Comparison of ENCODE assay signal across 25 cellular contexts in the genomic region with DNA sequence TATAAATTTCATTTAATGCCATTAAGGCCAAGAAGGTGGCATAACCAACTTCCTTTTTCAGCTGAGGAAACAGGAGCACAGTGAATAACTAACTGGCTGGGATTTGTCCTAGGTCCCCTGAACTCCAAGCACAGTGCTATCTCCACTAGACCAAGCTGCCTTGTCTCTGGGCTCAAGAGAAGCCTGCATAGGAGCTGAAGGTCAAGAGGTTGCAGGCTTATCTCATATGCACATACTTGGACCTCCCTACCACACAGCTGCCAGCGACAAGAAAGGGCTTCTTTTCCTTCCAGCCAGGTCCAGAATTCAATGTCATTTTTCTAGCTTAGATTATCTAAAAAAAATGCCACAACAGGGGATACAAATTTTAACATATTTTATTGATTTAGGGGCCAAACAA. TPM values are rescaled to one million over a fixed set of nuclear protein-coding genes. Genes with fewer than 3 reads are reported as not detected.
DNase-seq lines count a peak whose midpoint lies in the region; ATAC-seq and TF ChIP-seq lines count a peak whose summit lies in the region.
"Had no signal": no experiment of that assay in that cellular context is flagged by ENCODE, and none has a peak within 500 bp of the region (broad histone marks: within the 10 kb centered on the region; RNA-seq: fewer than 3 reads in every experiment).

No MANE protein-coding gene starts in this region.

- H3K4me1 Mint-ChIP-seq in activated CD4-positive, alpha-beta T cell treated with anti-CD3 and anti-CD28 coated beads, Interleukin-2, amount 10 ng/mL, durations not matched to agents 24 days and 14 days, result peaks cover 22% of the 10 kb centered on the region

- no peak for DNase-seq in right lobe of liver
- DNase-seq in epithelial cell of prostate (ENCODE audit: low read depth, low spot score), result no peak
- DNase-seq in upper lobe of right lung, result no peak
- DNase-seq in activated CD4-positive, alpha-beta T cell treated with anti-CD3 and anti-CD28 coated beads, Interleukin-2, amount 10 ng/mL, durations not matched to agents 24 days and 14 days, result no peak
- DNase-seq: activated CD4-positive, CD25-positive, alpha-beta regulatory T cell; activated CD8-positive, alpha-beta T cell treated with anti-CD3 and anti-CD28 coated beads, Interleukin-2, amount 10 ng/mL, durations not matched to agents 7 days and 5 days; activated naive CD4-positive, alpha-beta T cell treated with Interleukin-2 at 50 U/mL for 16 hours; activated T-cell treated with anti-CD3 and anti-CD28 coated beads, Interleukin-2, amount 50 U/mL, for 1 hour; amygdala; central memory CD4-positive, alpha-beta T cell; gastrocnemius medialis; IMR-90; kidney glomerular epithelial cell; NCI-H1436; NCI-H526 treated with DMSO at 0.1 percent for 48 hours; SJCRH30; T-helper 2 cell had no signal

- no peaks in the 10 kb centered on the region for H3K9me3 Mint-ChIP-seq in activated CD4-positive, alpha-beta T cell treated with anti-CD3 and anti-CD28 coated beads, Interleukin-2, amount 10 ng/mL, durations not matched to agents 24 days and 14 days
- H3K9me3 Mint-ChIP-seq: mesothelial cell of epicardium, neural progenitor cell had no signal

- H3K27me3 ChIP-seq in liver (ENCODE audit: control insufficient read depth in 4 of 4, insufficient read depth in 4 of 4, low read length in 3 of 4), result no peaks in the 10 kb centered on the region
- H3K27me3 ChIP-seq in right lobe of liver, result no peaks in the 10 kb centered on the region
- H3K27me3 ChIP-seq in muscle layer of duodenum (ENCODE audit: low read depth, low read length), result no peaks in the 10 kb centered on the region
- H3K27me3 ChIP-seq in upper lobe of right lung, result no peaks in the 10 kb centered on the region
- H3K27me3 ChIP-seq: gastrocnemius medialis, neural progenitor cell, SJCRH30 had no signal

- H3K9me3 ChIP-seq in liver (ENCODE audit: control insufficient read depth in 4 of 4, low read length in 3 of 4), result no peaks in the 10 kb centered on the region
- no peaks in the 10 kb centered on the region for H3K9me3 ChIP-seq in right lobe of liver
- H3K9me3 ChIP-seq in muscle layer of duodenum (ENCODE audit: control insufficient read depth in 1 of 2, low read length in 2 of 2), result no peaks in the 10 kb centered on the region
- H3K9me3 ChIP-seq in upper lobe of right lung, result no peaks in the 10 kb centered on the region
- H3K9me3 ChIP-seq: gastrocnemius medialis, SJCRH30 had no signal

- no peak overlapping the region for H3K9ac ChIP-seq in liver (ENCODE audit: low read depth in 1 of 2, low read length in 2 of 2)
- H3K9ac ChIP-seq: neural progenitor cell had no signal

- no peak for TF ChIP-seq POLR2A in right lobe of liver (IDR thresholded peaks at IDR 0.05)

- ATAC-seq in right lobe of liver (no peak), upper lobe of right lung (no peak), GM19351 (IDR thresholded peaks at IDR 0.05; ENCODE audit: unreplicated experiment) (no peak), GM18861 (IDR thresholded peaks at IDR 0.05; ENCODE audit: unreplicated experiment) (no peak)
- ATAC-seq: activated CD8-positive, alpha-beta T cell treated with anti-CD3 and anti-CD28 coated beads, Interleukin-2, amount 10 ng/mL, durations not matched to agents 7 days and 5 days; esophagus mucosa; gastrocnemius medialis had no signal

- H3K36me3 ChIP-seq in liver (ENCODE audit: control insufficient read depth in 4 of 4, insufficient read depth in 3 of 4, low read depth in 1 of 4, low read length in 3 of 4) (peaks cover 3 to 27% (median 19%) of the 10 kb centered on the region in 4 donors), right lobe of liver (peaks cover 0 to 30% (median 17%) of the 10 kb centered on the region in 4 donors), muscle layer of duodenum (ENCODE audit: control insufficient read depth in 1 of 2, insufficient read depth in 2 of 2, low read length in 2 of 2) (peaks cover 30 to 43% of the 10 kb centered on the region in 2 donors), upper lobe of right lung (peaks cover 46% of the 10 kb centered on the region)

- 75% methylated on average over 1 of the region's 1 CpG for WGBS in liver
- WGBS in right lobe of liver (ENCODE audit: insufficient coverage, low coverage, low lambda C conversion rate, missing lambda C conversion rate), result 60% methylated on average over 1 of the region's 1 CpG

- peaks cover 78% of the 10 kb centered on the region for H3K36me3 Mint-ChIP-seq in activated CD4-positive, alpha-beta T cell treated with anti-CD3 and anti-CD28 coated beads, Interleukin-2, amount 10 ng/mL, durations not matched to agents 24 days and 14 days (ENCODE audit: low read depth)

- H3K27me3 Mint-ChIP-seq in activated CD4-positive, alpha-beta T cell treated with anti-CD3 and anti-CD28 coated beads, Interleukin-2, amount 10 ng/mL, durations not matched to agents 24 days and 14 days, result no peaks in the 10 kb centered on the region

- TF ChIP-seq RAD21 in liver (IDR thresholded peaks at IDR 0.05), result no peak

- H3K27ac ChIP-seq in liver (ENCODE audit: low read depth in 1 of 2, low read length in 2 of 2), result peak overlapping the region; percentile 43 to 48
- no peak overlapping the region for H3K27ac ChIP-seq in right lobe of liver
- peak overlapping the region; percentile 64 for H3K27ac ChIP-seq in epithelial cell of prostate
- H3K27ac ChIP-seq in muscle layer of duodenum (ENCODE audit: low read length), result peak overlapping the region; percentile 10
- peak overlapping the region; percentile 52 for H3K27ac ChIP-seq in upper lobe of right lung
- H3K27ac ChIP-seq: HL-60, neural progenitor cell, SJCRH30 had no signal

- H3K4me3 ChIP-seq in liver (ENCODE audit: low read depth in 1 of 3, low read length in 3 of 3), result no peak overlapping the region
- H3K4me3 ChIP-seq in right lobe of liver, result no peak overlapping the region
- no peak overlapping the region for H3K4me3 ChIP-seq in muscle layer of duodenum (ENCODE audit: low read depth in 1 of 2, low read length in 2 of 2)
- no peak overlapping the region for H3K4me3 ChIP-seq in upper lobe of right lung
- H3K4me3 ChIP-seq: gastrocnemius medialis, neural progenitor cell, SJCRH30 had no signal

- H3K4me1 ChIP-seq in liver (ENCODE audit: control insufficient read depth in 4 of 4, insufficient read depth in 4 of 4, low read length in 3 of 4) (peaks cover 16 to 63% (median 46%) of the 10 kb centered on the region in 4 donors), right lobe of liver (peaks cover 0 to 73% (median 44%) of the 10 kb centered on the region in 4 donors), muscle layer of duodenum (ENCODE audit: control insufficient read depth in 1 of 2, insufficient read depth in 2 of 2, low read length in 2 of 2) (peaks cover 9 to 27% of the 10 kb centered on the region in 2 donors), upper lobe of right lung (peaks cover 65% of the 10 kb centered on the region)
- H3K4me1 ChIP-seq: SJCRH30 had no signal

- no peak overlapping the region for H3K27ac Mint-ChIP-seq in activated CD4-positive, alpha-beta T cell treated with anti-CD3 and anti-CD28 coated beads, Interleukin-2, amount 10 ng/mL, durations not matched to agents 24 days and 14 days
- H3K27ac Mint-ChIP-seq: mesothelial cell of epicardium, neural progenitor cell had no signal

- no peak for TF ChIP-seq CTCF in liver (IDR thresholded peaks at IDR 0.05; ENCODE audit: low read depth, low read length, missing input control)
- TF ChIP-seq CTCF in right lobe of liver (IDR thresholded peaks at IDR 0.05), result no peak
- TF ChIP-seq CTCF in upper lobe of right lung (IDR thresholded peaks at IDR 0.05), result no peak

- no peak overlapping the region for H3K4me3 Mint-ChIP-seq in activated CD4-positive, alpha-beta T cell treated with anti-CD3 and anti-CD28 coated beads, Interleukin-2, amount 10 ng/mL, durations not matched to agents 24 days and 14 days
- H3K4me3 Mint-ChIP-seq: activated CD8-positive, alpha-beta T cell treated with anti-CD3 and anti-CD28 coated beads, Interleukin-2, amount 10 ng/mL, durations not matched to agents 7 days and 5 days; mesothelial cell of epicardium; neural progenitor cell had no signal

- intact Hi-C loops in right lobe of liver (cut with DNase I), result no loop called here
- intact Hi-C loops in upper lobe of right lung (cut with DNase I), result no loop called here
- intact Hi-C loops in activated CD4-positive, alpha-beta T cell treated with anti-CD3 and anti-CD28 coated beads, Interleukin-2, amount 10 ng/mL, durations not matched to agents 24 days and 14 days (cut with micrococcal nuclease), result no loop called here

TF ChIP-seq in liver, 16 proteins besides CTCF, POLR2A, EP300 and RAD21:
- TF ChIP-seq, protein P1, sequence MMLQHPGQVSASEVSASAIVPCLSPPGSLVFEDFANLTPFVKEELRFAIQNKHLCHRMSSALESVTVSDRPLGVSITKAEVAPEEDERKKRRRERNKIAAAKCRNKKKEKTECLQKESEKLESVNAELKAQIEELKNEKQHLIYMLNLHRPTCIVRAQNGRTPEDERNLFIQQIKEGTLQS (IDR thresholded peaks at IDR 0.05), result no peak
- peak; percentile 59 for TF ChIP-seq NR2F2 (IDR thresholded peaks at IDR 0.05)

RNA-seq across cellular contexts. Expression of a gene that starts 27.1 kb away (rescaled TPM):
- total RNA-seq in liver (100 to 1,000 TPM in 1 of 2 donors, 10 to 100 TPM in 1; 34.2 to 181 TPM), right lobe of liver (100 to 1,000 TPM; 119 to 301 (median 130) TPM), upper lobe of right lung (106 TPM)
- polyA plus RNA-seq in liver, result 100 to 1,000 TPM; 101 to 128 TPM
- total RNA-seq in activated CD4-positive, alpha-beta T cell treated with anti-CD3 and anti-CD28 coated beads, Interleukin-2, amount 10 ng/mL, durations not matched to agents 24 days and 14 days, result 424 and 429 TPM in 2 replicates

RNA-seq across cellular contexts. Expression of a gene that starts 45.0 kb away (rescaled TPM):
- total RNA-seq in liver, result 1 to 10 TPM; 5.6 to 8.3 TPM
- polyA plus RNA-seq in liver, result 1 to 10 TPM; 2.2 to 4.4 TPM
- 10 to 100 TPM in 3 of 6 experiments, 1 to 10 TPM in 3; 4.6 to 12.1 (median 8.3) TPM for total RNA-seq in right lobe of liver
- 34.3 TPM for total RNA-seq in upper lobe of right lung
- 44.5 and 46.8 TPM in 2 replicates for total RNA-seq in activated CD4-positive, alpha-beta T cell treated with anti-CD3 and anti-CD28 coated beads, Interleukin-2, amount 10 ng/mL, durations not matched to agents 24 days and 14 days

Comparison
In these comparisons a context has a peak if more than half of its experiments do, and no peak if none do; other contexts are left out.
1. H3K27ac ChIP-seq: peak in liver (2 of 2), epithelial cell of prostate (single experiment), muscle layer of duodenum (single experiment) and upper lobe of right lung (single experiment); none in right lobe of liver (0 of 3).